1 cellular context compared by ENCODE assay signal in genomic region chr16:66590322-66590721, GRCh38.
TF ChIP-seq lines count a peak whose summit lies in the region.

No MANE protein-coding gene starts in this region.

TF ChIP-seq in GM23338, 12 proteins besides CTCF, POLR2A, EP300 and RAD21:
- TF ChIP-seq POLR2AphosphoS5 (IDR thresholded peaks at IDR 0.05; ENCODE audit: low read depth), result no peak
- TF ChIP-seq NANOG (IDR thresholded peaks at IDR 0.05; ENCODE audit: borderline replicate concordance), result no peak
- TF ChIP-seq ETS1 (IDR thresholded peaks at IDR 0.05), result no peak
- TF ChIP-seq EZH2phosphoT487 (IDR thresholded peaks at IDR 0.05; ENCODE audit: unreplicated experiment), result no peak
- TF ChIP-seq ZNF114 (CRISPR knock-in tag; IDR thresholded peaks at IDR 0.05), result no peak
- no peak for TF ChIP-seq ZNF331 (CRISPR knock-in tag; IDR thresholded peaks at IDR 0.05; ENCODE audit: low read depth)
- TF ChIP-seq REST (IDR thresholded peaks at IDR 0.05; ENCODE audit: unreplicated experiment), result no peak
- TF ChIP-seq ZNF462 (CRISPR knock-in tag; IDR thresholded peaks at IDR 0.05), result no peak
- TF ChIP-seq STAT1 (IDR thresholded peaks at IDR 0.05; ENCODE audit: unreplicated experiment), result no peak
- TF ChIP-seq EZH2 (IDR thresholded peaks at IDR 0.05; ENCODE audit: low read depth, unreplicated experiment), result no peak
- no peak for TF ChIP-seq CREB1 (CRISPR knock-in tag; IDR thresholded peaks at IDR 0.05; ENCODE audit: low read depth)
- TF ChIP-seq JUNB (IDR thresholded peaks at IDR 0.05; ENCODE audit: unreplicated experiment), result no peak
